ENCODE assay signal across 9 cellular contexts in genomic region chr2:56185582-56186046, GRCh38. TPM values are rescaled to one million over a fixed set of nuclear protein-coding genes. Genes with fewer than 3 reads are reported as not detected.
DNase-seq lines count a peak whose midpoint lies in the region; ATAC-seq and TF ChIP-seq lines count a peak whose summit lies in the region.
"Had no signal": no experiment of that assay in that cellular context is flagged by ENCODE, and none has a peak within 500 bp of the region (broad histone marks: within the 10 kb centered on the region; RNA-seq: fewer than 3 reads in every experiment).

No MANE protein-coding gene starts in this region.

- peaks cover 18% of the 10 kb centered on the region for H3K36me3 Mint-ChIP-seq in glutamatergic neuron (ENCODE audit: unreplicated experiment)

- ATAC-seq in GM18498 (IDR thresholded peaks at IDR 0.05; ENCODE audit: unreplicated experiment) (no peak), HG03442 (IDR thresholded peaks at IDR 0.05; ENCODE audit: unreplicated experiment) (no peak)

- H3K4me3 Mint-ChIP-seq in glutamatergic neuron (ENCODE audit: unreplicated experiment), result peak overlapping the region; percentile 94

- in situ Hi-C loops in SK-MEL-5 (cut with HindIII; ENCODE audit: low pct_unique_long_range_greater_than_20kb, low sequenced_read_pairs), result no loop called here

- peak; percentile 43 for TF ChIP-seq CTCF in glutamatergic neuron (IDR thresholded peaks at IDR 0.05; ENCODE audit: partially characterized antibody, unreplicated experiment)

- peaks cover 14% of the 10 kb centered on the region for H3K4me1 Mint-ChIP-seq in glutamatergic neuron (ENCODE audit: low read depth, unreplicated experiment)

- no peak overlapping the region for H3K27ac Mint-ChIP-seq in glutamatergic neuron (ENCODE audit: unreplicated experiment)

- peak; percentile 2 for DNase-seq in NCI-H146 (lab: John Stamatoyannopoulos, UW)
- DNase-seq in NCI-H146 treated with DMSO at 0.1 percent for 48 hours (lab: John Stamatoyannopoulos, UW; ENCODE audit: unreplicated experiment), result no peak
- DNase-seq in SK-MEL-5 (ENCODE audit: low read depth, low spot score), result peak; percentile 21
- DNase-seq in glutamatergic neuron, result peak; percentile 53
- DNase-seq in pons (ENCODE audit: low spot score), result peak; percentile 32
- DNase-seq in SKM-1 treated with dmso at 0.1 percent for 144 hours (lab: John Stamatoyannopoulos, UW; ENCODE audit: unreplicated experiment), result no peak

- H3K27me3 Mint-ChIP-seq in glutamatergic neuron (ENCODE audit: unreplicated experiment), result peaks cover 21% of the 10 kb centered on the region

- H3K9me3 Mint-ChIP-seq in glutamatergic neuron (ENCODE audit: unreplicated experiment), result peaks cover 14% of the 10 kb centered on the region

RNA-seq across cellular contexts. Expression of gene CCDC85A, which starts 1.8 kb away (rescaled TPM):
- total RNA-seq in SK-MEL-5 (2014; rRNA removed; shearing (Covaris generic)), result not detected in 2 replicates
- polyA plus RNA-seq in SK-MEL-5 (2015; cell fraction: cytosol; rRNA removed), result not detected in 2 replicates
- polyA plus RNA-seq in SK-MEL-5 (2015; cell fraction: nucleus; rRNA removed), result 0.19 TPM in 1 of 2 replicates, not detected in the other
- total RNA-seq in glutamatergic neuron (ENCODE audit: unreplicated experiment), result 12.1 TPM
- total RNA-seq: T-helper 2 cell treated with Interferon-gamma antibody and Interleukin-4, amounts not matched to agents 100 ng/mL and 5 ng/mL, for 36 hours had no signal

Comparison
In these comparisons a context has a peak if more than half of its experiments do, and no peak if none do; other contexts are left out.
1. DNase-seq: peak in NCI-H146 (single experiment), SK-MEL-5 (single experiment), glutamatergic neuron (single experiment) and pons (single experiment); none in NCI-H146 treated with DMSO at 0.1 percent for 48 hours (single experiment) and SKM-1 treated with dmso at 0.1 percent for 144 hours (single experiment).
2. RNA of gene CCDC85A, which starts 1.8 kb away (total RNA-seq): 12.1 TPM in glutamatergic neuron (single experiment); not detected in SK-MEL-5; every median in the first group is over 10 times any median in the second.